13 cellular contexts compared by ENCODE assay signal in genomic region chr7:112792431-112792830, GRCh38.
"Had no signal": no experiment of that assay in that cellular context is flagged by ENCODE, and none has a peak within 500 bp of the region (broad histone marks: within the 10 kb centered on the region; RNA-seq: fewer than 3 reads in every experiment).

No MANE protein-coding gene starts in this region.

- H3K36me3 Mint-ChIP-seq: immature natural killer cell had no signal

- H3K27me3 ChIP-seq: cardiac muscle cell, gastrocnemius medialis, heart left ventricle had no signal

- H3K27ac Mint-ChIP-seq: activated naive CD4-positive, alpha-beta T cell treated with anti-CD3 and anti-CD28 coated beads, Interleukin-2, amount 10 ng/mL, durations not matched to agents 7 days and 5 days; mesothelial cell of epicardium; stimulated activated memory B cell treated with anti-CD40 and anti-IgM and Interleukin-4, amounts not matched to agents 10 μg/mL and 1 μg/mL and 100 μg/mL, for 72 hours had no signal

- H3K4me3 ChIP-seq: cardiac muscle cell, gastrocnemius medialis, heart left ventricle, lower lobe of right lung had no signal

- H3K27me3 Mint-ChIP-seq: activated naive CD4-positive, alpha-beta T cell treated with anti-CD3 and anti-CD28 coated beads, Interleukin-2, amount 10 ng/mL, durations not matched to agents 7 days and 5 days; stimulated activated memory B cell treated with anti-CD40 and anti-IgM and Interleukin-4, amounts not matched to agents 10 μg/mL and 1 μg/mL and 100 μg/mL, for 72 hours had no signal

- H3K9me3 Mint-ChIP-seq: activated naive CD4-positive, alpha-beta T cell treated with anti-CD3 and anti-CD28 coated beads, Interleukin-2, amount 10 ng/mL, durations not matched to agents 7 days and 5 days; immature natural killer cell; stimulated activated memory B cell treated with anti-CD40 and anti-IgM and Interleukin-4, amounts not matched to agents 10 μg/mL and 1 μg/mL and 100 μg/mL, for 72 hours had no signal

- H3K4me3 Mint-ChIP-seq: mesothelial cell of epicardium; stimulated activated memory B cell treated with anti-CD40 and anti-IgM and Interleukin-4, amounts not matched to agents 10 μg/mL and 1 μg/mL and 100 μg/mL, for 72 hours had no signal

- ATAC-seq: activated CD4-positive, CD25-positive, alpha-beta regulatory T cell treated with anti-CD3 and anti-CD28 coated beads, Interleukin-2, amount 50 U/mL, for 24 hours; gastrocnemius medialis; heart left ventricle; left cardiac atrium; lower lobe of right lung; stimulated activated memory B cell treated with anti-CD40 and anti-IgM and Interleukin-4, amounts not matched to agents 10 μg/mL and 1 μg/mL and 100 μg/mL, for 72 hours had no signal

- H3K36me3 ChIP-seq: cardiac muscle cell, gastrocnemius medialis, heart left ventricle, lower lobe of right lung had no signal

- H3K27ac ChIP-seq: cardiac muscle cell, gastrocnemius medialis, heart left ventricle, lower lobe of right lung had no signal

- H3K9me3 ChIP-seq: gastrocnemius medialis, heart left ventricle, lower lobe of right lung had no signal

- DNase-seq: activated CD4-positive, alpha-beta T cell treated with anti-CD3 and anti-CD28 coated beads, Interleukin-2, amount 50 U/mL, for 1 hour; activated naive CD4-positive, alpha-beta T cell treated with anti-CD3 and anti-CD28 coated beads, Interleukin-2, amount 10 ng/mL, durations not matched to agents 7 days and 5 days; gastrocnemius medialis; heart left ventricle; immature natural killer cell; left cardiac atrium; lower lobe of right lung; stimulated activated CD4-positive, alpha-beta T cell treated with anti-CD3 and anti-CD28 coated beads, Interleukin-2, amount 100 ng/mL, for 48 hours; T1000 had no signal
